In genomic region chr21:45292399-45293213, GRCh38 we compare ENCODE assay signal across 8 cellular contexts. TPM values are rescaled to one million over a fixed set of nuclear protein-coding genes. Genes with fewer than 3 reads are reported as not detected.
DNase-seq lines count a peak whose midpoint lies in the region; ATAC-seq lines count a peak whose summit lies in the region.

No MANE protein-coding gene starts in this region.

- in situ Hi-C loops in G401 (cut with HindIII; ENCODE audit: low sequenced_read_pairs) = no loop called here

- no peaks in the 10 kb centered on the region for H3K27me3 ChIP-seq in MG63

- no peaks in the 10 kb centered on the region; the same call in 1 of the 2 replicates for H3K36me3 ChIP-seq in MG63

- H3K4me3 ChIP-seq in MG63 = no peak overlapping the region

- no peaks in the 10 kb centered on the region for H3K9me3 ChIP-seq in MG63

- DNase-seq in G401 (ENCODE audit: low spot score) = peak; percentile 87
- DNase-seq in MG63 = peak; percentile 82
- peak; percentile 76 for DNase-seq in SK-N-DZ (ENCODE audit: low spot score)
- DNase-seq in activated naive CD4-positive, alpha-beta T cell (lab: John Stamatoyannopoulos, UW) = peak in 3 of 4 experiments; percentile 47 to 70 (median 50)
- peak; percentile 78 for DNase-seq in foreskin melanocyte
- DNase-seq in occipital lobe (lab: John Stamatoyannopoulos, UW) = peak; percentile 77
- DNase-seq in superior temporal gyrus (ENCODE audit: extremely low spot score) = peak; percentile 88

- no peak for ATAC-seq in GM18517 (IDR thresholded peaks at IDR 0.05; ENCODE audit: unreplicated experiment)

RNA-seq across cellular contexts. Expression of gene POFUT2, which starts 4.9 kb away (rescaled TPM):
- total RNA-seq in G401 (2014; rRNA removed; shearing (Covaris generic)) = 12.6 and 25.5 TPM in 2 replicates
- total RNA-seq in MG63 (2014; rRNA removed; shearing (Covaris generic); ENCODE audit: low replicate concordance) = 16.9 and 33.0 TPM in 2 replicates
- 13.5 and 16.8 TPM in 2 replicates for polyA plus RNA-seq in SK-N-DZ (2014; cell fraction: cytosol; rRNA removed)
- polyA plus RNA-seq in SK-N-DZ (2014; cell fraction: nucleus; rRNA removed) = 68.2 and 72.8 TPM in 2 replicates
- 9.8 TPM for total RNA-seq in occipital lobe
